25 cellular contexts compared by ENCODE assay signal in genomic region chr10:85767936-85768335, GRCh38.
"Had no signal": no experiment of that assay in that cellular context is flagged by ENCODE, and none has a peak within 500 bp of the region (broad histone marks: within the 10 kb centered on the region; RNA-seq: fewer than 3 reads in every experiment).

No MANE protein-coding gene starts in this region.

- ATAC-seq: effector memory CD8-positive, alpha-beta T cell; esophagus mucosa; foreskin keratinocyte; gastrocnemius medialis; gastroesophageal sphincter; heart left ventricle; heart right ventricle had no signal

- H3K4me3 ChIP-seq: colonic mucosa, coronary artery, dorsolateral prefrontal cortex, esophagus muscularis mucosa, esophagus squamous epithelium, gastrocnemius medialis, gastroesophageal sphincter, heart left ventricle, heart right ventricle had no signal

- H3K4me3 Mint-ChIP-seq: dendritic cell treated with granulocyte-macrophage colony-stimulating factor and Interleukin-4, amounts not matched to agents 40 ng/mL and 50 ng/mL, for 4 days; effector memory CD8-positive, alpha-beta T cell; endodermal cell had no signal

- H3K27ac Mint-ChIP-seq: dendritic cell treated with granulocyte-macrophage colony-stimulating factor and Interleukin-4, amounts not matched to agents 40 ng/mL and 50 ng/mL, for 4 days; effector memory CD8-positive, alpha-beta T cell; endodermal cell had no signal

- H3K9me3 ChIP-seq: colonic mucosa, gastrocnemius medialis had no signal

- DNase-seq: colonic mucosa; cortex of kidney; dermis blood vessel endothelial cell; dorsolateral prefrontal cortex; effector CD4-positive, alpha-beta T cell; effector CD8-positive, alpha-beta T cell; effector memory CD4-positive, alpha-beta T cell; effector memory CD8-positive, alpha-beta T cell; endodermal cell; erythroblast; esophagus squamous epithelium; foreskin fibroblast; foreskin keratinocyte; foreskin melanocyte; gastrocnemius medialis; glutamatergic neuron; head of caudate nucleus; heart left ventricle; heart right ventricle had no signal

- H3K4me1 ChIP-seq: colonic mucosa, esophagus muscularis mucosa, esophagus squamous epithelium, foreskin keratinocyte, gastrocnemius medialis, gastroesophageal sphincter, heart left ventricle, heart right ventricle had no signal

- H3K36me3 ChIP-seq: colonic mucosa, esophagus muscularis mucosa, esophagus squamous epithelium, gastrocnemius medialis, gastroesophageal sphincter, heart left ventricle, heart right ventricle had no signal

- H3K27me3 ChIP-seq: colonic mucosa, dorsolateral prefrontal cortex, esophagus muscularis mucosa, esophagus squamous epithelium, foreskin keratinocyte, gastrocnemius medialis, gastroesophageal sphincter, heart left ventricle had no signal

- H3K27ac ChIP-seq: colonic mucosa, coronary artery, dorsolateral prefrontal cortex, epithelial cell of prostate, esophagus muscularis mucosa, esophagus squamous epithelium, foreskin keratinocyte, gastrocnemius medialis, gastroesophageal sphincter, heart left ventricle, heart right ventricle had no signal

- H3K27me3 Mint-ChIP-seq: dendritic cell treated with granulocyte-macrophage colony-stimulating factor and Interleukin-4, amounts not matched to agents 40 ng/mL and 50 ng/mL, for 4 days had no signal
